35 cellular contexts compared by ENCODE assay signal in genomic region chr3:69639851-69640250, GRCh38.
"Had no signal": no experiment of that assay in that cellular context is flagged by ENCODE, and none has a peak within 500 bp of the region (broad histone marks: within the 10 kb centered on the region; RNA-seq: fewer than 3 reads in every experiment).

No MANE protein-coding gene starts in this region.

- H3K27me3 ChIP-seq: MG63 had no signal

- H3K9me3 ChIP-seq: MG63 had no signal

- DNase-seq: Kasumi-1, MG63, MM.1S, MV-4-11, NCI-H1048, NCI-H1092, NCI-H1092 treated with DMSO at 0.1 percent for 48 hours, NCI-H1105, NCI-H1105 treated with DMSO at 0.1 percent for 48 hours, NCI-H1417, NCI-H1417 treated with DMSO at 0.1 percent for 48 hours, NCI-H1436, NCI-H1436 treated with DMSO at 0.1 percent for 48 hours, NCI-H146, NCI-H1694, NCI-H1694 treated with DMSO at 0.1 percent for 48 hours, NCI-H187, NCI-H187 treated with DMSO at 0.1 percent for 48 hours, NCI-H1930, NCI-H2029, NCI-H2029 treated with DMSO at 0.1 percent for 48 hours, NCI-H2081, NCI-H2081 treated with DMSO at 0.1 percent for 48 hours, NCI-H2107, NCI-H2171, NCI-H2171 treated with DMSO at 0.1 percent for 48 hours, NCI-H2227 treated with DMSO at 0.1 percent for 48 hours, NCI-H226, NCI-H345, NCI-H446, NCI-H446 treated with DMSO at 0.1 percent for 48 hours, NCI-H510A, NCI-H510A treated with DMSO at 0.1 percent for 48 hours, NCI-H524, NCI-H524 treated with DMSO at 0.1 percent for 48 hours had no signal

- H3K36me3 ChIP-seq: MG63 had no signal

- H3K4me3 ChIP-seq: MG63 had no signal
